18 cellular contexts compared by ENCODE assay signal in genomic region chr20:34948030-34948429, GRCh38. TPM values are rescaled to one million over a fixed set of nuclear protein-coding genes. Genes with fewer than 3 reads are reported as not detected.
DNase-seq lines count a peak whose midpoint lies in the region; ATAC-seq and TF ChIP-seq lines count a peak whose summit lies in the region.
"Had no signal": no experiment of that assay in that cellular context is flagged by ENCODE, and none has a peak within 500 bp of the region (broad histone marks: within the 10 kb centered on the region; RNA-seq: fewer than 3 reads in every experiment).

No MANE protein-coding gene starts in this region.

- H3K27ac ChIP-seq in PC-9 (0 out of 2 replicates have a peak overlapping the region, but pooled peaks have one; percentile 31), osteoblast (ENCODE audit: low read depth, low read length) (no peak overlapping the region)
- H3K27ac ChIP-seq: SJSA1 had no signal

- TF ChIP-seq CTCF in PC-9 (conservative IDR thresholded peaks at IDR 0.05) (no peak), osteoblast (IDR thresholded peaks at IDR 0.05; ENCODE audit: extremely low read depth, low read depth, low read length) (peak; percentile 43)

- H3K4me1 ChIP-seq in PC-9 (replicated peaks; ENCODE audit: insufficient read depth) (peaks cover 87% of the 10 kb centered on the region), osteoblast (ENCODE audit: insufficient read depth, low read length) (peaks cover 12% of the 10 kb centered on the region)

- peaks cover 20% of the 10 kb centered on the region; the same call in 1 of the 2 replicates for H3K79me2 ChIP-seq in PC-9 (ENCODE audit: low read depth)
- peaks cover 11% of the 10 kb centered on the region for H3K79me2 ChIP-seq in osteoblast (ENCODE audit: insufficient read depth, low read length)

- H3K9me3 Mint-ChIP-seq in activated CD8-positive, alpha-beta T cell treated with anti-CD3 and anti-CD28 coated beads, Interleukin-2, amount 10 ng/mL, durations not matched to agents 7 days and 5 days (ENCODE audit: insufficient read depth) = no peaks in the 10 kb centered on the region
- H3K9me3 Mint-ChIP-seq: CD4-positive, alpha-beta T cell; GM23338 had no signal

- peaks cover 52% of the 10 kb centered on the region for H3F3A ChIP-seq in PC-9 (ENCODE audit: insufficient read depth, low read depth)

- DNase-seq in EL = peak; percentile 78
- DNase-seq in PC-9 = no peak
- DNase-seq in dedifferentiated amniotic fluid mesenchymal stem cell (ENCODE audit: extremely low spot score) = peak; percentile 47
- peak; percentile 91 for DNase-seq in osteoblast (ENCODE audit: insufficient read length, low spot score, missing footprints)
- no peak for DNase-seq in activated CD8-positive, alpha-beta T cell treated with anti-CD3 and anti-CD28 coated beads, Interleukin-2, amount 10 ng/mL, durations not matched to agents 7 days and 5 days
- DNase-seq in NCI-H446 treated with DMSO at 0.1 percent for 48 hours (lab: John Stamatoyannopoulos, UW) = no peak
- DNase-seq in activated effector memory CD4-positive, alpha-beta T cell treated with Interleukin-2 at 50 U/mL for 16 hours = no peak
- DNase-seq: CD4-positive, alpha-beta T cell; GDM1; NCI-H2029; retina; stimulated activated CD4-positive, alpha-beta T cell treated with anti-CD3 and anti-CD28 coated beads, Interleukin-4, amount 100 ng/mL, for 4 hours; stimulated activated naive CD4-positive, alpha-beta T cell had no signal

- peaks cover 39% of the 10 kb centered on the region for H3K36me3 Mint-ChIP-seq in activated CD8-positive, alpha-beta T cell treated with anti-CD3 and anti-CD28 coated beads, Interleukin-2, amount 10 ng/mL, durations not matched to agents 7 days and 5 days (ENCODE audit: low read depth)

- peaks cover 2% of the 10 kb centered on the region for H3K4me1 Mint-ChIP-seq in activated CD8-positive, alpha-beta T cell treated with anti-CD3 and anti-CD28 coated beads, Interleukin-2, amount 10 ng/mL, durations not matched to agents 7 days and 5 days (ENCODE audit: low read depth)

- H3K27me3 ChIP-seq in PC-9 (ENCODE audit: insufficient read depth, low read depth) (no peaks in the 10 kb centered on the region), osteoblast (ENCODE audit: insufficient read depth, low read length) (no peaks in the 10 kb centered on the region)
- H3K27me3 ChIP-seq: SJSA1 had no signal

- H3K4me2 ChIP-seq in PC-9 (0 out of 2 replicates have a peak overlapping the region, but pooled peaks have one; percentile 17), osteoblast (ENCODE audit: insufficient read depth, low read length) (no peak overlapping the region)
- H3K4me2 ChIP-seq: GM23338 had no signal

- BruUV-seq in PC-9 (replicated peaks; lab: Mats Ljungman, UMichigan) = no TSS peak

- peaks cover 31% of the 10 kb centered on the region for H3K36me3 ChIP-seq in PC-9 (ENCODE audit: low read depth)
- H3K36me3 ChIP-seq in osteoblast (ENCODE audit: insufficient read depth, low read length) = peaks cover 43% of the 10 kb centered on the region

- H4K20me1 ChIP-seq in PC-9 (ENCODE audit: insufficient read depth) = no peaks in the 10 kb centered on the region
- no peaks in the 10 kb centered on the region for H4K20me1 ChIP-seq in osteoblast (ENCODE audit: insufficient read depth, low read length)

- H3K27me3 Mint-ChIP-seq in activated CD8-positive, alpha-beta T cell treated with anti-CD3 and anti-CD28 coated beads, Interleukin-2, amount 10 ng/mL, durations not matched to agents 7 days and 5 days (ENCODE audit: low read depth) = no peaks in the 10 kb centered on the region
- H3K27me3 Mint-ChIP-seq: CD4-positive, alpha-beta T cell had no signal

- H3K27ac Mint-ChIP-seq in activated CD8-positive, alpha-beta T cell treated with anti-CD3 and anti-CD28 coated beads, Interleukin-2, amount 10 ng/mL, durations not matched to agents 7 days and 5 days = no peak overlapping the region
- H3K27ac Mint-ChIP-seq: CD4-positive, alpha-beta T cell; GM23338 had no signal

- H2AFZ ChIP-seq in PC-9 (no peak overlapping the region), osteoblast (ENCODE audit: low read length) (no peak overlapping the region)
- H2AFZ ChIP-seq: GM23338 had no signal

- no peaks in the 10 kb centered on the region for H3K9me2 ChIP-seq in PC-9 (ENCODE audit: insufficient read depth)

- H3K9me3 ChIP-seq in PC-9 (ENCODE audit: insufficient read depth, low read depth) (no peaks in the 10 kb centered on the region), osteoblast (ENCODE audit: low read depth, low read length) (no peaks in the 10 kb centered on the region)
- H3K9me3 ChIP-seq: SJSA1 had no signal

- POLR2A ChIA-PET in PC-9 (lab: Charles Lee; ENCODE audit: unreplicated experiment) = interaction anchor here (0.5 to 0.6 kb wide), 2 partner anchors 86 to 410 kb away, joined by 4 to 5 read pairs; no protein-coding TSS in a partner anchor
- POLR2A ChIA-PET in activated CD8-positive, alpha-beta T cell treated with anti-CD3 and anti-CD28 coated beads, Interleukin-2, amount 10 ng/mL, durations not matched to agents 7 days and 5 days (lab: Charles Lee) = no interaction called here

- CTCF ChIA-PET in PC-9 (lab: Charles Lee) = no interaction called here
- CTCF ChIA-PET in activated CD8-positive, alpha-beta T cell treated with anti-CD3 and anti-CD28 coated beads, Interleukin-2, amount 10 ng/mL, durations not matched to agents 7 days and 5 days (lab: Charles Lee) = interaction anchor here (6.9 kb wide), 1 partner anchor 73 kb away, joined by 32 read pairs; the partner anchor contains the start of genes ACSS2 and GGT7

- intact Hi-C loops in PC-9 (cut with micrococcal nuclease; ENCODE audit: unreplicated experiment) = no loop called here

- H3K4me3 ChIP-seq in PC-9 = no peak overlapping the region
- H3K4me3 ChIP-seq in osteoblast (ENCODE audit: insufficient read depth, low read length) = no peak overlapping the region
- H3K4me3 ChIP-seq: GM23338, SJSA1 had no signal

- no peak overlapping the region for H3K4me3 Mint-ChIP-seq in activated CD8-positive, alpha-beta T cell treated with anti-CD3 and anti-CD28 coated beads, Interleukin-2, amount 10 ng/mL, durations not matched to agents 7 days and 5 days
- H3K4me3 Mint-ChIP-seq: CD4-positive, alpha-beta T cell; GM23338 had no signal

- ATAC-seq in activated CD8-positive, alpha-beta T cell treated with anti-CD3 and anti-CD28 coated beads, Interleukin-2, amount 10 ng/mL, durations not matched to agents 7 days and 5 days = no peak
- no peak for ATAC-seq in HG02981 (IDR thresholded peaks at IDR 0.05; ENCODE audit: unreplicated experiment)
- ATAC-seq: GM23338 had no signal

RNA-seq across cellular contexts. Expression of gene GSS, which starts 7.6 kb away (rescaled TPM):
- total RNA-seq in PC-9 (2021) (131 and 138 TPM in 2 replicates), osteoblast (54.6 and 58.3 TPM in 2 replicates)
- 10 to 100 TPM; 55.1 to 55.6 TPM for total RNA-seq in activated CD8-positive, alpha-beta T cell treated with anti-CD3 and anti-CD28 coated beads, Interleukin-2, amount 10 ng/mL, durations not matched to agents 7 days and 5 days

RNA-seq across cellular contexts. Expression of gene MYH7B, which starts 7.6 kb away (rescaled TPM):
- 1.0 and 2.3 TPM in 2 replicates for total RNA-seq in PC-9 (2021)
- total RNA-seq in osteoblast = 0.29 and 0.36 TPM in 2 replicates
- total RNA-seq in activated CD8-positive, alpha-beta T cell treated with anti-CD3 and anti-CD28 coated beads, Interleukin-2, amount 10 ng/mL, durations not matched to agents 7 days and 5 days = under 1 TPM; 0.13 to 0.26 TPM
- total RNA-seq: dermis microvascular lymphatic vessel endothelial cell, glomerular endothelial cell, SJSA1 had no signal

Comparison
In these comparisons a context has a peak if more than half of its experiments do, and no peak if none do; other contexts are left out.
1. DNase-seq: peak in EL (single experiment), dedifferentiated amniotic fluid mesenchymal stem cell (single experiment) and osteoblast (single experiment); none in PC-9 (0 of 2), activated CD8-positive, alpha-beta T cell treated with anti-CD3 and anti-CD28 coated beads, Interleukin-2, amount 10 ng/mL, durations not matched to agents 7 days and 5 days (single experiment), NCI-H446 treated with DMSO at 0.1 percent for 48 hours (single experiment) and activated effector memory CD4-positive, alpha-beta T cell treated with Interleukin-2 at 50 U/mL for 16 hours (single experiment).